In genomic region chr1:18137759-18138345, GRCh38 we compare ENCODE assay signal across 22 cellular contexts. TPM values are rescaled to one million over a fixed set of nuclear protein-coding genes. Genes with fewer than 3 reads are reported as not detected.
"Had no signal": no experiment of that assay in that cellular context is flagged by ENCODE, and none has a peak within 500 bp of the region (broad histone marks: within the 10 kb centered on the region; RNA-seq: fewer than 3 reads in every experiment).

No MANE protein-coding gene starts in this region.

- H3K4me3 Mint-ChIP-seq: endodermal cell; naive B cell; stimulated activated effector memory CD8-positive, alpha-beta T cell treated with anti-CD3 and anti-CD28 coated beads, Interleukin-12 subunit alpha, Interleukin-12 subunit beta, amount 100 ng/mL, for 72 hours; stimulated activated naive CD8-positive, alpha-beta T cell treated with anti-CD3 and anti-CD28 coated beads, Interleukin-15, Interleukin-2, amounts not matched to agents 100 ng/mL and 50 ng/mL, for 24 hours had no signal

- DNase-seq: colonic mucosa; dermis blood vessel endothelial cell; endodermal cell; foreskin melanocyte; heart left ventricle; hippocampal formation; left colon; mesendoderm; naive B cell; posterior cingulate gyrus; stimulated activated CD4-positive, alpha-beta T cell treated with anti-CD3 and anti-CD28 coated beads, Interleukin-4, amount 100 ng/mL, for 1 hour; stimulated activated CD8-positive, alpha-beta memory T cell treated with anti-CD3 and anti-CD28 coated beads, Interleukin-4, amount 100 ng/mL, for 48 hours; testis; upper lobe of right lung had no signal

- H3K27ac Mint-ChIP-seq: endodermal cell; naive B cell; stimulated activated effector memory CD8-positive, alpha-beta T cell treated with anti-CD3 and anti-CD28 coated beads, Interleukin-12 subunit alpha, Interleukin-12 subunit beta, amount 100 ng/mL, for 72 hours; stimulated activated naive CD8-positive, alpha-beta T cell treated with anti-CD3 and anti-CD28 coated beads, Interleukin-15, Interleukin-2, amounts not matched to agents 100 ng/mL and 50 ng/mL, for 24 hours had no signal

- H3K4me3 ChIP-seq: colonic mucosa, heart left ventricle, right atrium auricular region, testis, tibial nerve, upper lobe of right lung, vagina had no signal

- H3K36me3 ChIP-seq: colonic mucosa, heart left ventricle, right atrium auricular region, tibial nerve, upper lobe of right lung, vagina had no signal

- H3K4me1 Mint-ChIP-seq: naive B cell; stimulated activated effector memory CD8-positive, alpha-beta T cell treated with anti-CD3 and anti-CD28 coated beads, Interleukin-12 subunit alpha, Interleukin-12 subunit beta, amount 100 ng/mL, for 72 hours had no signal

- H3K4me1 ChIP-seq: colonic mucosa, heart left ventricle, right atrium auricular region, testis, tibial nerve, upper lobe of right lung had no signal

- H3K27ac ChIP-seq: colonic mucosa, heart left ventricle, right atrium auricular region, testis, tibial nerve, upper lobe of right lung, vagina had no signal

- H3K27me3 ChIP-seq: colonic mucosa, right atrium auricular region, testis, vagina had no signal

- H3K9me3 ChIP-seq: colonic mucosa, heart left ventricle, right atrium auricular region, testis, tibial nerve, upper lobe of right lung, vagina had no signal

- H3K9me3 Mint-ChIP-seq: endodermal cell; stimulated activated effector memory CD8-positive, alpha-beta T cell treated with anti-CD3 and anti-CD28 coated beads, Interleukin-12 subunit alpha, Interleukin-12 subunit beta, amount 100 ng/mL, for 72 hours; stimulated activated naive CD8-positive, alpha-beta T cell treated with anti-CD3 and anti-CD28 coated beads, Interleukin-15, Interleukin-2, amounts not matched to agents 100 ng/mL and 50 ng/mL, for 24 hours had no signal

- H3K36me3 Mint-ChIP-seq: naive B cell; stimulated activated effector memory CD8-positive, alpha-beta T cell treated with anti-CD3 and anti-CD28 coated beads, Interleukin-12 subunit alpha, Interleukin-12 subunit beta, amount 100 ng/mL, for 72 hours had no signal

- ATAC-seq: heart left ventricle; left colon; stimulated activated effector memory CD8-positive, alpha-beta T cell treated with anti-CD3 and anti-CD28 coated beads, Interleukin-12 subunit alpha, Interleukin-12 subunit beta, amount 100 ng/mL, for 72 hours; upper lobe of right lung had no signal

RNA-seq across cellular contexts. Expression of gene IGSF21, which starts 30.3 kb away (rescaled TPM):
- total RNA-seq: dermis blood vessel endothelial cell, kidney epithelial cell, lung microvascular endothelial cell, osteoblast had no signal
